Comparison of ENCODE assay signal across 13 cellular contexts in the genomic region with DNA sequence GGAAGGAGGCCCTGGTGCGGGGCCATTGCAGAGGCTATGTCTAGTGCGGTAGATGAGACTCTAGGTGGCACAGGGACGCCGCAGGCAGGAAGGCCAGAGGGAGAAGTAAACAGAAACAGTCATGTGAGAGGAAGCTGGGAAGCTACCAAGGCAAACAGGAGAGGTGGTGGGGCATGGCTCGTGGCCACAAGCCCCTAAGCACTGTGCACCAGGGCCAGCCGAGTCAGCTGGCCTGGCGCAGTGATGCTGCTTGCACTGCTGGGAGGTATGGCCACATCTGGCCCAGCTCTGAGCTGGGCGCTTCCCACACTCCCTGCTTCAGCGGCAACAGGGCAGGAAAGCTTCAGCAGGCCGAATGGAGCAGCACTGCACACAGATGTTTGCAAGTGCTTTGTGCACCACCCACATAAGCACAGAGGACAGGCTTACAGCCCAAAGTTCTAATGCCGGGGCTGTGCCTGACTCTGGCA.
A peak's percentile ranks its signal among the peaks of the same experiment; 100 is the strongest.
DNase-seq lines count a peak whose midpoint lies in the region; ATAC-seq, FAIRE-seq and TF ChIP-seq lines count a peak whose summit lies in the region.
"Had no signal": no experiment of that assay in that cellular context is flagged by ENCODE, and none has a peak within 500 bp of the region (broad histone marks: within the 10 kb centered on the region; RNA-seq: fewer than 3 reads in every experiment).

No MANE protein-coding gene starts in this region.

- H3K9me3 ChIP-seq in uterus, result no peaks in the 10 kb centered on the region

- DNase-seq in natural killer cell, result no peak
- DNase-seq in natural killer cell treated with Interleukin-12 subunit alpha and Interleukin-12 subunit beta and Interleukin-15 and Interleukin-18, amount 100 ng/mL, for 72 hours (ENCODE audit: low spot score), result no peak
- peak in 36 of 42 donors; percentile 10 to 76 (median 48) for DNase-seq in head of caudate nucleus
- DNase-seq in uterus, result peak in 1 of 2 donors; percentile 22
- DNase-seq in RCC 7860 (ENCODE audit: low spot score), result no peak
- no peak for DNase-seq in iPS-NIHi11 (ENCODE audit: low spot score)
- DNase-seq: activated T-cell treated with anti-CD3 and anti-CD28 coated beads, Interleukin-2, amount 50 U/mL, for 1 hour; NCI-H748 treated with DMSO at 0.1 percent for 48 hours had no signal

- no peak for ATAC-seq in natural killer cell
- no peak for ATAC-seq in natural killer cell treated with Interleukin-12 subunit alpha and Interleukin-12 subunit beta and Interleukin-15 and Interleukin-18, amount 100 ng/mL, for 72 hours
- no peak for ATAC-seq in GM19463 (IDR thresholded peaks at IDR 0.05; ENCODE audit: unreplicated experiment)

- intact Hi-C loops in natural killer cell (cut with micrococcal nuclease), result no loop called here
- intact Hi-C loops in head of caudate nucleus (cut with DNase I), result no loop called here
- intact Hi-C loops in uterus (cut with DNase I; ENCODE audit: low total_unique reads), result no loop called here

- no peaks in the 10 kb centered on the region for H3K9me3 Mint-ChIP-seq in natural killer cell
- H3K9me3 Mint-ChIP-seq in natural killer cell treated with Interleukin-12 subunit alpha and Interleukin-12 subunit beta and Interleukin-15 and Interleukin-18, amount 100 ng/mL, for 72 hours, result no peaks in the 10 kb centered on the region
- H3K9me3 Mint-ChIP-seq: central memory CD8-positive, alpha-beta T cell had no signal

- no peak for TF ChIP-seq POLR2A in uterus (IDR thresholded peaks at IDR 0.05)

- TF ChIP-seq CTCF in natural killer cell (IDR thresholded peaks at IDR 0.05) (no peak), VCaP (conservative IDR thresholded peaks at IDR 0.05) (peak; percentile 61), uterus (IDR thresholded peaks at IDR 0.05) (no peak)

- H3K36me3 Mint-ChIP-seq in natural killer cell, result no peaks in the 10 kb centered on the region
- no peaks in the 10 kb centered on the region for H3K36me3 Mint-ChIP-seq in natural killer cell treated with Interleukin-12 subunit alpha and Interleukin-12 subunit beta and Interleukin-15 and Interleukin-18, amount 100 ng/mL, for 72 hours

- H3K27ac ChIP-seq in VCaP (peak overlapping the region; percentile 98), uterus (peak overlapping the region; percentile 17 to 64)

- H3K36me3 ChIP-seq in uterus, result no peaks in the 10 kb centered on the region

- H3K27me3 Mint-ChIP-seq in natural killer cell (ENCODE audit: low read depth in 2 of 2), result peaks cover 4 to 15% of the 10 kb centered on the region in 2 donors
- peaks cover 9 to 11% of the 10 kb centered on the region in 2 donors for H3K27me3 Mint-ChIP-seq in natural killer cell treated with Interleukin-12 subunit alpha and Interleukin-12 subunit beta and Interleukin-15 and Interleukin-18, amount 100 ng/mL, for 72 hours
- H3K27me3 Mint-ChIP-seq: central memory CD8-positive, alpha-beta T cell had no signal

- H3K27ac Mint-ChIP-seq in natural killer cell, result no peak overlapping the region
- peak overlapping the region in 1 of 2 donors; percentile 18 for H3K27ac Mint-ChIP-seq in natural killer cell treated with Interleukin-12 subunit alpha and Interleukin-12 subunit beta and Interleukin-15 and Interleukin-18, amount 100 ng/mL, for 72 hours
- H3K27ac Mint-ChIP-seq: B cell had no signal

- H3K4me3 ChIP-seq in uterus, result no peak overlapping the region
- H3K4me3 ChIP-seq: smooth muscle cell had no signal

- no peak for FAIRE-seq in RCC 7860 (lab: Jason Lieb, UNC)

- H3K4me1 Mint-ChIP-seq in natural killer cell, result peaks cover 28 to 40% of the 10 kb centered on the region in 2 donors
- H3K4me1 Mint-ChIP-seq in natural killer cell treated with Interleukin-12 subunit alpha and Interleukin-12 subunit beta and Interleukin-15 and Interleukin-18, amount 100 ng/mL, for 72 hours (ENCODE audit: low read depth in 2 of 2), result peaks cover 34 to 36% of the 10 kb centered on the region in 2 donors

- peak overlapping the region; percentile 23 for H3K4me3 Mint-ChIP-seq in natural killer cell
- no peak overlapping the region for H3K4me3 Mint-ChIP-seq in natural killer cell treated with Interleukin-12 subunit alpha and Interleukin-12 subunit beta and Interleukin-15 and Interleukin-18, amount 100 ng/mL, for 72 hours
- H3K4me3 Mint-ChIP-seq: B cell; central memory CD8-positive, alpha-beta T cell had no signal

- H3K27me3 ChIP-seq in uterus, result no peaks in the 10 kb centered on the region

- H3K4me1 ChIP-seq in uterus, result no peaks in the 10 kb centered on the region

Comparison
In these comparisons a context has a peak if more than half of its experiments do, and no peak if none do; other contexts are left out.
1. DNase-seq: peak in head of caudate nucleus (36 of 42); none in natural killer cell (single experiment), natural killer cell treated with Interleukin-12 subunit alpha and Interleukin-12 subunit beta and Interleukin-15 and Interleukin-18, amount 100 ng/mL, for 72 hours (single experiment), RCC 7860 (single experiment) and iPS-NIHi11 (single experiment).